ENCODE assay signal across 22 cellular contexts in the genomic region with DNA sequence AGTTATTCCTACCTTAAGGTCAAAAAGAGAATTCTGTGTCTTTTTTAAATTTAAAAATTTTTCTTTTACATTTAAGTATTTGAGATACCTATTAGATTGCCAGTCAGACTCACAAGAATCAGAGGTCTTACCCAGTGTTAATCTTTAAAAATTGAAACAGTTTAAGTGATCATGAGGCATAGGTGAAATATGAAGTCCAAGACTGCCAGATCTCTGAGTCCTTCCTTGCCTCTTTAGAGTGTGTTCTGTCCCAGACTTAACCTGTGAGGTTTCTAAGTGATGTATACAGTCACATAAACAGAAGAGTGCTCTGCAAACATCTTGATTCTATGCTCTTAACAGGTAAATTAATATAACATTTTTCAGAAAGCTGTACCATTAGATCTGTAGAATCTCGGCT. TPM values are rescaled to one million over a fixed set of nuclear protein-coding genes. Genes with fewer than 3 reads are reported as not detected.
DNase-seq lines count a peak whose midpoint lies in the region; ATAC-seq and TF ChIP-seq lines count a peak whose summit lies in the region.
"Had no signal": no experiment of that assay in that cellular context is flagged by ENCODE, and none has a peak within 500 bp of the region (broad histone marks: within the 10 kb centered on the region; RNA-seq: fewer than 3 reads in every experiment).

No MANE protein-coding gene starts in this region.

- H3K9me3 Mint-ChIP-seq in activated CD8-positive, alpha-beta memory T cell treated with anti-CD3 and anti-CD28 coated beads, Interleukin-2, amount 10 ng/mL, durations not matched to agents 7 days and 5 days (ENCODE audit: low read depth), result no peaks in the 10 kb centered on the region
- no peaks in the 10 kb centered on the region for H3K9me3 Mint-ChIP-seq in CD8-positive, alpha-beta T cell
- H3K9me3 Mint-ChIP-seq: neural crest cell had no signal

- CTCF ChIA-PET in activated CD8-positive, alpha-beta memory T cell treated with anti-CD3 and anti-CD28 coated beads, Interleukin-2, amount 10 ng/mL, durations not matched to agents 7 days and 5 days (lab: Charles Lee), result no interaction called here
- CTCF ChIA-PET in CD8-positive, alpha-beta T cell (lab: Charles Lee), result no interaction called here

- no peak overlapping the region for H3K23ac ChIP-seq in mesendoderm (ENCODE audit: low read length)

- no peak for DNase-seq in activated CD8-positive, alpha-beta memory T cell treated with anti-CD3 and anti-CD28 coated beads, Interleukin-2, amount 10 ng/mL, durations not matched to agents 7 days and 5 days
- DNase-seq in activated CD8-positive, alpha-beta memory T cell treated with anti-CD3 and anti-CD28 coated beads for 24 hours, result no peak
- no peak for DNase-seq in CD8-positive, alpha-beta T cell
- DNase-seq in amniotic epithelial cell (ENCODE audit: low read depth) (peak; percentile 14), mesendoderm (no peak), WERI-Rb-1 (no peak)
- no peak for DNase-seq in activated CD4-positive, CD25-positive, alpha-beta regulatory T cell treated with anti-CD3 and anti-CD28 coated beads, Interleukin-2, amount 50 U/mL, for 72 hours
- DNase-seq: dermis blood vessel endothelial cell; DMS 273 treated with DMSO at 0.1 percent for 48 hours; MG63; NCI-H1436; NCI-H2171 treated with DMSO at 0.1 percent for 48 hours; NCI-H526; sigmoid colon; stimulated activated CD4-positive, alpha-beta T cell treated with anti-CD3 and anti-CD28 coated beads, Interleukin-15, amount 100 ng/mL, for 24 hours; T-helper 2 cell had no signal

- H2BK15ac ChIP-seq in mesendoderm (replicated peaks; ENCODE audit: low read depth), result no peak overlapping the region

- no CpG with 5 or more reads among the region's 1 CpG for WGBS in mesendoderm (ENCODE audit: extremely low coverage, insufficient coverage, low lambda C conversion rate)

- H3K9ac ChIP-seq in mesendoderm (ENCODE audit: low read length), result no peak overlapping the region
- H3K9ac ChIP-seq: BLaER1 treated with 17β-estradiol and CSF1 and Interleukin-3, amounts not matched to agents 10 nM and 100 nM had no signal

- H3K4me2 ChIP-seq in mesendoderm (ENCODE audit: low read length), result no peak overlapping the region
- H3K4me2 ChIP-seq: BLaER1 treated with 17β-estradiol and CSF1 and Interleukin-3, amounts not matched to agents 10 nM and 100 nM had no signal

- no peak overlapping the region for H3K27ac ChIP-seq in CD8-positive, alpha-beta T cell (ENCODE audit: low read depth, low read length)
- no peak overlapping the region for H3K27ac ChIP-seq in mesendoderm (ENCODE audit: low read depth, low read length)
- no peak overlapping the region for H3K27ac ChIP-seq in WERI-Rb-1
- H3K27ac ChIP-seq: BLaER1 treated with 17β-estradiol and CSF1 and Interleukin-3, amounts not matched to agents 10 nM and 100 nM; sigmoid colon; SJSA1 had no signal

- no peak overlapping the region for H2AK5ac ChIP-seq in mesendoderm (ENCODE audit: low read length)

- no peak overlapping the region for H2BK5ac ChIP-seq in mesendoderm (ENCODE audit: low read length)

- no peak overlapping the region for H2BK120ac ChIP-seq in mesendoderm (ENCODE audit: low read depth, low read length)

- H3K79me2 ChIP-seq in mesendoderm (ENCODE audit: control insufficient read depth, insufficient read depth, low read length), result no peaks in the 10 kb centered on the region

- H3K27me3 ChIP-seq in CD8-positive, alpha-beta T cell (ENCODE audit: insufficient read depth, low read length), result no peaks in the 10 kb centered on the region
- H3K27me3 ChIP-seq in mesendoderm (ENCODE audit: insufficient read depth, low read length, poor library complexity) (no peaks in the 10 kb centered on the region), WERI-Rb-1 (ENCODE audit: insufficient read depth, low read depth, severe bottlenecking) (no peaks in the 10 kb centered on the region)
- H3K27me3 ChIP-seq: BLaER1 treated with 17β-estradiol and CSF1 and Interleukin-3, amounts not matched to agents 10 nM and 100 nM; MG63; sigmoid colon; SJSA1 had no signal

- H3K4me3 Mint-ChIP-seq in activated CD8-positive, alpha-beta memory T cell treated with anti-CD3 and anti-CD28 coated beads, Interleukin-2, amount 10 ng/mL, durations not matched to agents 7 days and 5 days, result no peak overlapping the region
- H3K4me3 Mint-ChIP-seq in CD8-positive, alpha-beta T cell, result no peak overlapping the region
- H3K4me3 Mint-ChIP-seq: mesothelial cell of epicardium, neural crest cell had no signal

- H3K56ac ChIP-seq in mesendoderm (ENCODE audit: low read length), result no peak overlapping the region

- H3K4ac ChIP-seq in mesendoderm (ENCODE audit: low read depth, low read length), result no peak overlapping the region

- H3K36me3 Mint-ChIP-seq in activated CD8-positive, alpha-beta memory T cell treated with anti-CD3 and anti-CD28 coated beads, Interleukin-2, amount 10 ng/mL, durations not matched to agents 7 days and 5 days, result peaks cover 69% of the 10 kb centered on the region
- H3K36me3 Mint-ChIP-seq in CD8-positive, alpha-beta T cell, result peaks cover 77% of the 10 kb centered on the region

- TF ChIP-seq CTCF in CD8-positive, alpha-beta T cell (IDR thresholded peaks at IDR 0.05), result no peak
- no peak for TF ChIP-seq CTCF in WERI-Rb-1 (IDR thresholded peaks at IDR 0.05; ENCODE audit: low read depth, low read length)

- no peak overlapping the region for H3K18ac ChIP-seq in mesendoderm (ENCODE audit: low read length)

- peak overlapping the region; percentile 49 for H3K27ac Mint-ChIP-seq in activated CD8-positive, alpha-beta memory T cell treated with anti-CD3 and anti-CD28 coated beads, Interleukin-2, amount 10 ng/mL, durations not matched to agents 7 days and 5 days
- peak overlapping the region; percentile 66 for H3K27ac Mint-ChIP-seq in CD8-positive, alpha-beta T cell
- H3K27ac Mint-ChIP-seq: mesothelial cell of epicardium had no signal

- intact Hi-C loops in CD8-positive, alpha-beta T cell (cut with DNase I, micrococcal nuclease), result no loop called here

- no peak for ATAC-seq in activated CD8-positive, alpha-beta memory T cell treated with anti-CD3 and anti-CD28 coated beads, Interleukin-2, amount 10 ng/mL, durations not matched to agents 7 days and 5 days
- no peak for ATAC-seq in CD8-positive, alpha-beta T cell
- ATAC-seq in HG03565 (IDR thresholded peaks at IDR 0.05; ENCODE audit: unreplicated experiment), result no peak

- peaks cover 20% of the 10 kb centered on the region for H3K4me1 Mint-ChIP-seq in activated CD8-positive, alpha-beta memory T cell treated with anti-CD3 and anti-CD28 coated beads, Interleukin-2, amount 10 ng/mL, durations not matched to agents 7 days and 5 days
- peaks cover 34% of the 10 kb centered on the region for H3K4me1 Mint-ChIP-seq in CD8-positive, alpha-beta T cell (ENCODE audit: low read depth)
- H3K4me1 Mint-ChIP-seq: neural crest cell had no signal

- no peak overlapping the region for H3K4me3 ChIP-seq in CD8-positive, alpha-beta T cell (ENCODE audit: low read depth, low read length)
- H3K4me3 ChIP-seq in mesendoderm (ENCODE audit: low read length) (no peak overlapping the region), WERI-Rb-1 (ENCODE audit: low read depth, low read length) (no peak overlapping the region)
- H3K4me3 ChIP-seq: BLaER1 treated with 17β-estradiol and CSF1 and Interleukin-3, amounts not matched to agents 10 nM and 100 nM; HAP-1; MG63; sigmoid colon; SJSA1 had no signal

- H3K36me3 ChIP-seq in CD8-positive, alpha-beta T cell (ENCODE audit: insufficient read depth, low read length), result peaks cover 24% of the 10 kb centered on the region
- H3K36me3 ChIP-seq in mesendoderm (ENCODE audit: control insufficient read depth, insufficient read depth, low read length) (peaks cover 1% of the 10 kb centered on the region), WERI-Rb-1 (peaks cover 32% of the 10 kb centered on the region)

- no peaks in the 10 kb centered on the region for H3K4me1 ChIP-seq in CD8-positive, alpha-beta T cell (ENCODE audit: insufficient read depth, low read length)
- H3K4me1 ChIP-seq in mesendoderm (ENCODE audit: control insufficient read depth, low read depth, low read length), result no peaks in the 10 kb centered on the region
- H3K4me1 ChIP-seq: BLaER1 treated with 17β-estradiol and CSF1 and Interleukin-3, amounts not matched to agents 10 nM and 100 nM; HAP-1; SJSA1 had no signal

- no peak overlapping the region for H4K5ac ChIP-seq in mesendoderm (ENCODE audit: low read length)

- H3K9me3 ChIP-seq in CD8-positive, alpha-beta T cell (ENCODE audit: low read length), result no peaks in the 10 kb centered on the region
- H3K9me3 ChIP-seq in WERI-Rb-1 (ENCODE audit: severe bottlenecking), result no peaks in the 10 kb centered on the region
- H3K9me3 ChIP-seq: HAP-1, MG63, sigmoid colon, SJSA1 had no signal

- H3K27me3 Mint-ChIP-seq in activated CD8-positive, alpha-beta memory T cell treated with anti-CD3 and anti-CD28 coated beads, Interleukin-2, amount 10 ng/mL, durations not matched to agents 7 days and 5 days, result no peaks in the 10 kb centered on the region
- H3K27me3 Mint-ChIP-seq in CD8-positive, alpha-beta T cell (ENCODE audit: low read depth), result no peaks in the 10 kb centered on the region

- POLR2A ChIA-PET in CD8-positive, alpha-beta T cell (lab: Charles Lee), result no interaction called here

- peaks cover 2% of the 10 kb centered on the region for H3K79me1 ChIP-seq in mesendoderm (ENCODE audit: low read length)

- peak overlapping the region; percentile 5 for H4K8ac ChIP-seq in mesendoderm (ENCODE audit: low read depth, low read length)

RNA-seq across cellular contexts. Expression of a gene that starts 40.6 kb away (rescaled TPM):
- total RNA-seq in activated CD8-positive, alpha-beta memory T cell treated with anti-CD3 and anti-CD28 coated beads, Interleukin-2, amount 10 ng/mL, durations not matched to agents 7 days and 5 days, result 100 to 1,000 TPM; 511 to 626 TPM
- 100 to 1,000 TPM; 121 to 122 TPM for total RNA-seq in CD8-positive, alpha-beta T cell
- polyA plus RNA-seq in mesendoderm (2013, experiment 1 of 2), result 215 TPM
- 213 TPM for polyA plus RNA-seq in mesendoderm (2013, experiment 2 of 2)

Comparison
In these comparisons a context has a peak if more than half of its experiments do, and no peak if none do; other contexts are left out.
1. RNA of a gene that starts 40.6 kb away (total RNA-seq): 511 to 626 TPM in activated CD8-positive, alpha-beta memory T cell treated with anti-CD3 and anti-CD28 coated beads, Interleukin-2, amount 10 ng/mL, durations not matched to agents 7 days and 5 days; 121 to 122 TPM in CD8-positive, alpha-beta T cell; every median in the first group is over 4 times any median in the second.